20 cellular contexts compared by ENCODE assay signal in genomic region chr14:76894308-76894707, GRCh38.
DNase-seq lines count a peak whose midpoint lies in the region; ATAC-seq and TF ChIP-seq lines count a peak whose summit lies in the region.
"Had no signal": no experiment of that assay in that cellular context is flagged by ENCODE, and none has a peak within 500 bp of the region (broad histone marks: within the 10 kb centered on the region; RNA-seq: fewer than 3 reads in every experiment).

No MANE protein-coding gene starts in this region.

- TF ChIP-seq POLR2A in testis (IDR thresholded peaks at IDR 0.05) = no peak

- 76 to 85% methylated on average over 5 of the region's 5 CpGs for WGBS in testis, 2 donors

- H3K4me1 ChIP-seq in testis (no peaks in the 10 kb centered on the region), lower lobe of right lung (no peaks in the 10 kb centered on the region)
- H3K4me1 ChIP-seq: BE2C had no signal

- intact Hi-C loops in testis (cut with DNase I; ENCODE audit: low total_unique reads) = no loop called here
- intact Hi-C loops in lower lobe of right lung (cut with DNase I) = no loop called here

- H3K9me3 ChIP-seq in testis (no peaks in the 10 kb centered on the region), lower lobe of right lung (peaks cover 10% of the 10 kb centered on the region)
- H3K9me3 ChIP-seq: BE2C had no signal

- H3K36me3 ChIP-seq in testis (ENCODE audit: low read depth, missing control alignments) (no peaks in the 10 kb centered on the region), lower lobe of right lung (no peaks in the 10 kb centered on the region)
- H3K36me3 ChIP-seq: BE2C had no signal

- H3K27me3 ChIP-seq in testis (no peaks in the 10 kb centered on the region), lower lobe of right lung (ENCODE audit: low read depth) (no peaks in the 10 kb centered on the region)
- H3K27me3 ChIP-seq: BE2C had no signal

- H3K27ac ChIP-seq in testis = no peak overlapping the region
- H3K27ac ChIP-seq in lower lobe of right lung = no peak overlapping the region
- H3K27ac ChIP-seq: 22Rv1, RWPE1 had no signal

- TF ChIP-seq CTCF in testis (IDR thresholded peaks at IDR 0.05) (no peak), lower lobe of right lung (IDR thresholded peaks at IDR 0.05) (no peak)

- DNase-seq in DMS 273 (lab: John Stamatoyannopoulos, UW; ENCODE audit: unreplicated experiment) = peak; percentile 35
- no peak for DNase-seq in DMS 273 treated with DMSO at 0.1 percent for 48 hours (lab: John Stamatoyannopoulos, UW)
- peak; percentile 37 for DNase-seq in SK-N-DZ (ENCODE audit: low spot score)
- peak; percentile 21 for DNase-seq in germinal center (ENCODE audit: low spot score)
- peak; percentile 79 for DNase-seq in testis
- DNase-seq in stimulated activated naive CD8-positive, alpha-beta T cell treated with anti-CD3 and anti-CD28 coated beads, Interleukin-15, Interleukin-2, amounts not matched to agents 100 U/mL and 50 U/mL, for 24 hours = no peak
- no peak for DNase-seq in lower lobe of right lung
- DNase-seq in stimulated activated CD4-positive, alpha-beta T cell treated with anti-CD3 and anti-CD28 coated beads, Interleukin-2, amount 100 ng/mL, for 48 hours = no peak
- DNase-seq: BE2C; CD4-positive, alpha-beta T cell; DMS79 treated with DMSO at 0.1 percent for 48 hours; GOT3; HFFc6; NCI-H1436; NCI-H2081; NCI-H510A; NCI-H774; PC-3 had no signal

- ATAC-seq in stimulated activated naive CD8-positive, alpha-beta T cell treated with anti-CD3 and anti-CD28 coated beads, Interleukin-15, Interleukin-2, amounts not matched to agents 100 U/mL and 50 U/mL, for 24 hours = no peak
- ATAC-seq in lower lobe of right lung = no peak
- ATAC-seq: PC-3 had no signal

- peak overlapping the region in 1 of 2 donors; percentile 38 for H3K4me3 ChIP-seq in testis
- H3K4me3 ChIP-seq in lower lobe of right lung = no peak overlapping the region

Comparison
In these comparisons a context has a peak if more than half of its experiments do, and no peak if none do; other contexts are left out.
1. DNase-seq: peak in DMS 273 (single experiment), SK-N-DZ (single experiment), germinal center (single experiment) and testis (single experiment); none in DMS 273 treated with DMSO at 0.1 percent for 48 hours (single experiment), stimulated activated naive CD8-positive, alpha-beta T cell treated with anti-CD3 and anti-CD28 coated beads, Interleukin-15, Interleukin-2, amounts not matched to agents 100 U/mL and 50 U/mL, for 24 hours (single experiment), lower lobe of right lung (single experiment) and stimulated activated CD4-positive, alpha-beta T cell treated with anti-CD3 and anti-CD28 coated beads, Interleukin-2, amount 100 ng/mL, for 48 hours (0 of 2).